Comparison of ENCODE assay signal across 10 cellular contexts in the genomic region with DNA sequence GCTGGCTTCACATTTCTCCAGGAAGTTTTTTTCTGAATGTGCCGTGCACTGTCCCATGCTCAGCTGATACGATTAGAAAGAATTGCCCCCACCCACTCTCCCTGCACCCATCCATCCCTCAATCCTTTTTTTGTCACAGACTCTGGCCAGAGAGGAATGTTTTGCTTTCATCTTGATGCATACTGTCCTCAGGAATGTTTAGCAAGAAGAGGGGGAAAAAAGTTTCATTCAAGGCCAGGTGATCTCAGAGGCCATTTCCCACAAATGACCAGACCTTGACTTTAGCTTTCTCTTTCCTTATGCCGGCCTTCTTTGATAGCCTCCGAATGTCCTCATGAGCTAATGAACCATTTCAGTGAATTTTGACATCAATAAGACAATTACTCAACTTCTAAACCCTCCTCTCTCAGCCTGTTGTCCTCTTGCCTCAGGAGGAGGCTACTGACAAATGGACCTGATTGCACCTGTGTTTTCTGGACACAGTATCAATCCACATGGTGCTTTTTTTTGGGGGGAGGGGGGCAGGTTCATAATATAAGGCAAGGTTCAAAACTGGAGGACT.
DNase-seq lines count a peak whose midpoint lies in the region; ATAC-seq and TF ChIP-seq lines count a peak whose summit lies in the region.
"Had no signal": no experiment of that assay in that cellular context is flagged by ENCODE, and none has a peak within 500 bp of the region (broad histone marks: within the 10 kb centered on the region; RNA-seq: fewer than 3 reads in every experiment).

No MANE protein-coding gene starts in this region.

- no peaks in the 10 kb centered on the region for H3K36me3 Mint-ChIP-seq in activated CD4-positive, alpha-beta memory T cell treated with anti-CD3 and anti-CD28 coated beads for 36 hours
- no peaks in the 10 kb centered on the region for H3K36me3 Mint-ChIP-seq in activated CD4-positive, alpha-beta memory T cell treated with anti-CD3 and anti-CD28 coated beads, Interleukin-2, amount 10 ng/mL, durations not matched to agents 7 days and 5 days (ENCODE audit: low read depth)
- no peaks in the 10 kb centered on the region for H3K36me3 Mint-ChIP-seq in type B pancreatic cell
- H3K36me3 Mint-ChIP-seq: activated naive CD4-positive, alpha-beta T cell treated with anti-CD3 and anti-CD28 coated beads, Interleukin-2, amount 50 U/mL, for 24 hours had no signal

- no peak for DNase-seq in activated CD4-positive, alpha-beta memory T cell treated with anti-CD3 and anti-CD28 coated beads for 36 hours
- no peak for DNase-seq in activated CD4-positive, alpha-beta memory T cell treated with anti-CD3 and anti-CD28 coated beads, Interleukin-2, amount 10 ng/mL, durations not matched to agents 7 days and 5 days
- DNase-seq in amniotic epithelial cell (ENCODE audit: low read depth) = peak; percentile 85
- DNase-seq in hepatic stellate cell (ENCODE audit: low spot score) = peak; percentile 36
- DNase-seq in type B pancreatic cell (ENCODE audit: extremely low spot score, unreplicated experiment) = no peak
- no peak for DNase-seq in NCI-H82 treated with DMSO at 0.1 percent for 48 hours (lab: John Stamatoyannopoulos, UW; ENCODE audit: unreplicated experiment)
- DNase-seq: NCI-H1048 had no signal

- POLR2A ChIA-PET in activated CD4-positive, alpha-beta memory T cell treated with anti-CD3 and anti-CD28 coated beads for 36 hours (lab: Charles Lee) = interaction anchor here (1.1 to 1.5 kb wide), 2 partner anchors 23 to 38 kb away, joined by 3 to 5 read pairs; no protein-coding TSS in a partner anchor
- POLR2A ChIA-PET in activated CD4-positive, alpha-beta memory T cell treated with anti-CD3 and anti-CD28 coated beads, Interleukin-2, amount 10 ng/mL, durations not matched to agents 7 days and 5 days (lab: Charles Lee) = interaction anchor here (3.6 to 6.9 kb wide), 3 partner anchors 15 to 106 kb away, joined by 22 to 69 read pairs (median 25); a partner anchor contains a TSS

- CTCF ChIA-PET in activated CD4-positive, alpha-beta memory T cell treated with anti-CD3 and anti-CD28 coated beads for 36 hours (lab: Charles Lee) = interaction anchor here (0.5 kb wide), 1 partner anchor 112 kb away, joined by 3 read pairs; no protein-coding TSS in a partner anchor
- CTCF ChIA-PET in activated CD4-positive, alpha-beta memory T cell treated with anti-CD3 and anti-CD28 coated beads, Interleukin-2, amount 10 ng/mL, durations not matched to agents 7 days and 5 days (lab: Charles Lee) = interaction anchor here (0.8 kb wide), 1 partner anchor 83 kb away, joined by 3 read pairs; no protein-coding TSS in a partner anchor

- ATAC-seq in HG03097 (IDR thresholded peaks at IDR 0.05; ENCODE audit: low FRiP score, unreplicated experiment) (no peak), GM21423 (IDR thresholded peaks at IDR 0.05; ENCODE audit: unreplicated experiment) (no peak)

- TF ChIP-seq CTCF in type B pancreatic cell (conservative IDR thresholded peaks at IDR 0.05) = no peak

- intact Hi-C loops in activated CD4-positive, alpha-beta memory T cell treated with anti-CD3 and anti-CD28 coated beads for 36 hours (cut with micrococcal nuclease) = no loop called here

- H3K4me1 Mint-ChIP-seq in activated CD4-positive, alpha-beta memory T cell treated with anti-CD3 and anti-CD28 coated beads for 36 hours (ENCODE audit: low read depth) = peaks cover 77% of the 10 kb centered on the region
- peaks cover 65% of the 10 kb centered on the region for H3K4me1 Mint-ChIP-seq in activated CD4-positive, alpha-beta memory T cell treated with anti-CD3 and anti-CD28 coated beads, Interleukin-2, amount 10 ng/mL, durations not matched to agents 7 days and 5 days
- H3K4me1 Mint-ChIP-seq in type B pancreatic cell (ENCODE audit: unreplicated experiment) = peaks cover 60% of the 10 kb centered on the region

- H3K9me3 Mint-ChIP-seq in activated CD4-positive, alpha-beta memory T cell treated with anti-CD3 and anti-CD28 coated beads for 36 hours = no peaks in the 10 kb centered on the region
- H3K9me3 Mint-ChIP-seq in activated CD4-positive, alpha-beta memory T cell treated with anti-CD3 and anti-CD28 coated beads, Interleukin-2, amount 10 ng/mL, durations not matched to agents 7 days and 5 days = no peaks in the 10 kb centered on the region
- no peaks in the 10 kb centered on the region for H3K9me3 Mint-ChIP-seq in type B pancreatic cell
- H3K9me3 Mint-ChIP-seq: activated naive CD4-positive, alpha-beta T cell treated with anti-CD3 and anti-CD28 coated beads, Interleukin-2, amount 50 U/mL, for 24 hours had no signal

- no peaks in the 10 kb centered on the region for H3K27me3 Mint-ChIP-seq in activated CD4-positive, alpha-beta memory T cell treated with anti-CD3 and anti-CD28 coated beads for 36 hours
- no peaks in the 10 kb centered on the region for H3K27me3 Mint-ChIP-seq in activated CD4-positive, alpha-beta memory T cell treated with anti-CD3 and anti-CD28 coated beads, Interleukin-2, amount 10 ng/mL, durations not matched to agents 7 days and 5 days
- H3K27me3 Mint-ChIP-seq in type B pancreatic cell = no peaks in the 10 kb centered on the region
- H3K27me3 Mint-ChIP-seq: activated naive CD4-positive, alpha-beta T cell treated with anti-CD3 and anti-CD28 coated beads, Interleukin-2, amount 50 U/mL, for 24 hours had no signal

- no peak overlapping the region for H3K4me3 Mint-ChIP-seq in activated CD4-positive, alpha-beta memory T cell treated with anti-CD3 and anti-CD28 coated beads for 36 hours
- no peak overlapping the region for H3K4me3 Mint-ChIP-seq in activated CD4-positive, alpha-beta memory T cell treated with anti-CD3 and anti-CD28 coated beads, Interleukin-2, amount 10 ng/mL, durations not matched to agents 7 days and 5 days
- H3K4me3 Mint-ChIP-seq in type B pancreatic cell = peak overlapping the region; percentile 13
- H3K4me3 Mint-ChIP-seq: activated naive CD4-positive, alpha-beta T cell treated with anti-CD3 and anti-CD28 coated beads, Interleukin-2, amount 50 U/mL, for 24 hours had no signal

- H3K27ac Mint-ChIP-seq in activated CD4-positive, alpha-beta memory T cell treated with anti-CD3 and anti-CD28 coated beads for 36 hours = peak overlapping the region; percentile 45
- no peak overlapping the region for H3K27ac Mint-ChIP-seq in activated CD4-positive, alpha-beta memory T cell treated with anti-CD3 and anti-CD28 coated beads, Interleukin-2, amount 10 ng/mL, durations not matched to agents 7 days and 5 days
- peak overlapping the region; percentile 90 for H3K27ac Mint-ChIP-seq in type B pancreatic cell
- H3K27ac Mint-ChIP-seq: activated naive CD4-positive, alpha-beta T cell treated with anti-CD3 and anti-CD28 coated beads, Interleukin-2, amount 50 U/mL, for 24 hours had no signal

Comparison
In these comparisons a context has a peak if more than half of its experiments do, and no peak if none do; other contexts are left out.
1. DNase-seq: peak in amniotic epithelial cell (single experiment) and hepatic stellate cell (single experiment); none in activated CD4-positive, alpha-beta memory T cell treated with anti-CD3 and anti-CD28 coated beads for 36 hours (single experiment), activated CD4-positive, alpha-beta memory T cell treated with anti-CD3 and anti-CD28 coated beads, Interleukin-2, amount 10 ng/mL, durations not matched to agents 7 days and 5 days (single experiment), type B pancreatic cell (single experiment) and NCI-H82 treated with DMSO at 0.1 percent for 48 hours (single experiment).